8 cellular contexts compared by ENCODE assay signal in the genomic region with DNA sequence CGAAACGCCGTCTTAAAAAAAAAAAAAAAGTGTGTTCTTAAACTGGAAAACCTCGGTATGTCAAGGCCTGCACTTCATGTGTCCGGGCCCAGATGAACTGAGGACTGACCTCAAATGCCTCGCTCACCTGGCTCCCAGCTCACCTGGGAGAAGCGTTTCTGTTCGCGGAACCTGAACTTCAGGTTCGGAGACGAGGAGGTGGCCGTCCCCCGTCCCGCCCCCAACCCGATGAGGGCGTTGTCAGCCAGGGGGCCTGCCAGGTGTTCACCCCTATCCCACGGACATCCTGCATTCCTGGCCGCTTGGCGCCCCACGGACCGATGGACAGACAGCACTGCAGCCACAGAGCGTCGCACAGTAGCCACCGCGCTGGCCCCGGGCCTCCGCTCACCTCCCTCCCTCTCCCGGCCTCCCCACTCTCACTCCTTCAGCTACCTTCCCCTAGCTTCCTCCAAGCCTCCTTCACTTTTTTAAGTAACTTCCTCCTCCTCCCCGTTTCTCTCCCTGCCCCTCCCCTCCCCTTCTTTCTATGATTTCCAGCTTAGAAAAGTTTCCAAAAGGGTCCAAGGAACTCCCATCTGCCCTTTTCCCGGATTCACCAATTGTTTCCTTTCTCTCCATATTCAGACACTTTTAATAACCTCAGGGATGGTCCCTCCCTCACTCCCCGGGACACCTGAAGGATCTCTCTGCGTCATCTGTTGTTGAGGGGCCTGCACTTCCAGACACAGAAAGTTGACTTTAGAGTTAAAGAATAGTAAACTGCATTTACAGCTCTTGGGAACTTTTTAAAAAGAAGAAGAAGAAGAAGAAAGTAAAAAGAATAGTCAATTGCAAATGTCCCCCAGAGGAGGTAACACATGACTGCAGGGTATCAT. TPM values are rescaled to one million over a fixed set of nuclear protein-coding genes. Genes with fewer than 3 reads are reported as not detected.
DNase-seq lines count a peak whose midpoint lies in the region; ATAC-seq and TF ChIP-seq lines count a peak whose summit lies in the region.

No MANE protein-coding gene starts in this region.

- ATAC-seq in GM21390 (IDR thresholded peaks at IDR 0.05; ENCODE audit: unreplicated experiment) (peak; percentile 3), SK-N-SH treated with all-trans-retinoic acid at 6 μM for 48 hours (no peak)

- H3K27ac ChIP-seq in endodermal cell (ENCODE audit: low read depth, low read length): no peak overlapping the region
- H3K27ac ChIP-seq in neuronal stem cell (replicated peaks; ENCODE audit: low read length): no peak overlapping the region

- H3K4me1 ChIP-seq in endodermal cell (ENCODE audit: control insufficient read depth, insufficient read depth, low read length): no peaks in the 10 kb centered on the region
- peaks cover 4 to 6% of the 10 kb centered on the region in 2 donors for H3K4me1 ChIP-seq in neuronal stem cell (ENCODE audit: control insufficient read depth in 2 of 2, insufficient read depth in 1 of 2, low read depth in 1 of 2, low read length in 2 of 2)

- peaks cover 6% of the 10 kb centered on the region for H3K27me3 Mint-ChIP-seq in endodermal cell (ENCODE audit: insufficient read depth)

- H4K8ac ChIP-seq in neuronal stem cell (ENCODE audit: low read depth, low read length): peak overlapping the region; percentile 100

- no peak overlapping the region for H2BK5ac ChIP-seq in neuronal stem cell (ENCODE audit: low read length)

- H3K36me3 Mint-ChIP-seq in endodermal cell (ENCODE audit: low read depth): no peaks in the 10 kb centered on the region

- no peak overlapping the region for H2BK120ac ChIP-seq in neuronal stem cell (ENCODE audit: low read depth, low read length)

- no peak for TF ChIP-seq CTCF in endodermal cell (conservative IDR thresholded peaks at IDR 0.05)

- H2AFZ ChIP-seq in neuronal stem cell (ENCODE audit: low read length): peak overlapping the region; percentile 65

- no peaks in the 10 kb centered on the region for H3K9me3 ChIP-seq in endodermal cell (ENCODE audit: control insufficient read depth, low read length)
- H3K9me3 ChIP-seq in neuronal stem cell (replicated peaks in 1 of 2; ENCODE audit: control insufficient read depth in 2 of 2, insufficient read depth in 1 of 2, low read depth in 1 of 2, low read length in 2 of 2): no peaks in the 10 kb centered on the region

- no peak overlapping the region for H2BK15ac ChIP-seq in neuronal stem cell (ENCODE audit: low read length)

- H3K4ac ChIP-seq in neuronal stem cell (ENCODE audit: low read length): no peak overlapping the region

- H2AK5ac ChIP-seq in neuronal stem cell (ENCODE audit: low read depth, low read length): no peak overlapping the region

- H3K4me2 ChIP-seq in neuronal stem cell (ENCODE audit: insufficient read depth, low read length, poor library complexity, severe bottlenecking): peak overlapping the region; percentile 30

- no peak overlapping the region for H4K91ac ChIP-seq in neuronal stem cell (ENCODE audit: low read depth, low read length, poor library complexity)

- peak overlapping the region; percentile 75 for H3K18ac ChIP-seq in neuronal stem cell (ENCODE audit: low read length)

- H3K36me3 ChIP-seq in endodermal cell (ENCODE audit: control insufficient read depth, insufficient read depth, low read length) (no peaks in the 10 kb centered on the region), neuronal stem cell (replicated peaks in 1 of 2; ENCODE audit: control insufficient read depth in 2 of 2, insufficient read depth in 2 of 2, low read length in 2 of 2) (no peaks in the 10 kb centered on the region)

- H3K27me3 ChIP-seq in endodermal cell (ENCODE audit: control insufficient read depth, insufficient read depth, low read length, poor library complexity, severe bottlenecking): no peaks in the 10 kb centered on the region
- H3K27me3 ChIP-seq in neuronal stem cell (ENCODE audit: control insufficient read depth in 3 of 3, insufficient read depth in 3 of 3, low read depth in 1 of 3, low read length in 3 of 3): peaks cover 0 to 3% (median 0%) of the 10 kb centered on the region in 3 experiments

- H3K9ac ChIP-seq in endodermal cell (ENCODE audit: extremely low read depth, low read length, poor library complexity, severe bottlenecking) (no peak overlapping the region), neuronal stem cell (ENCODE audit: low read depth, low read length, poor library complexity) (peak overlapping the region; percentile 73)

- no peak overlapping the region for H3K4me3 ChIP-seq in endodermal cell (ENCODE audit: low read length)
- H3K4me3 ChIP-seq in neuronal stem cell (ENCODE audit: low read length in 2 of 2): peak overlapping the region in 1 of 2 donors; percentile 18

- no peaks in the 10 kb centered on the region for H3K9me3 Mint-ChIP-seq in endodermal cell

- peak overlapping the region; percentile 28 for H3K14ac ChIP-seq in neuronal stem cell (ENCODE audit: low read length)

- H3K27ac Mint-ChIP-seq in endodermal cell: no peak overlapping the region

- peak; percentile 41 to 46 for DNase-seq in NOMO-1 (lab: John Stamatoyannopoulos, UW; ENCODE audit: unreplicated experiment in 2 of 2)
- DNase-seq in endodermal cell: peak; percentile 71
- DNase-seq in neuronal stem cell (ENCODE audit: low spot score): no peak
- no peak for DNase-seq in globus pallidus (ENCODE audit: low spot score)
- no peak for DNase-seq in SW 1271 (lab: John Stamatoyannopoulos, UW)
- DNase-seq in NCI-H2107 (lab: John Stamatoyannopoulos, UW): no peak

- H2BK12ac ChIP-seq in neuronal stem cell (ENCODE audit: low read length): peak overlapping the region; percentile 94

- 91 to 92% methylated on average over 10 to 32 of the region's 32 CpGs for WGBS in endodermal cell (ENCODE audit: insufficient coverage in 1 of 2, insufficient read length in 1 of 2), 2 experiments
- no CpG with 5 or more reads among the region's 32 CpGs for WGBS in neuronal stem cell (ENCODE audit: extremely low coverage in 2 of 2, insufficient read length in 2 of 2, insufficient replicate concordance in 1 of 2), 2 donors

- no peaks in the 10 kb centered on the region for H3K79me1 ChIP-seq in neuronal stem cell (ENCODE audit: low read depth, low read length)

- H3K23ac ChIP-seq in neuronal stem cell (ENCODE audit: low read depth, low read length, poor library complexity): peak overlapping the region; percentile 94

- H3K4me3 Mint-ChIP-seq in endodermal cell: peak overlapping the region; percentile 63

- peaks cover 6% of the 10 kb centered on the region for H3K4me1 Mint-ChIP-seq in endodermal cell

TF ChIP-seq in SK-N-SH treated with all-trans-retinoic acid at 6 μM for 48 hours, 23 proteins besides CTCF, POLR2A, EP300 and RAD21 (continues in another document):
- TF ChIP-seq ZNF8 (CRISPR knock-in tag; IDR thresholded peaks at IDR 0.05) (no peak), OSR1 (CRISPR knock-in tag; IDR thresholded peaks at IDR 0.05) (no peak), ZFP30 (CRISPR knock-in tag; IDR thresholded peaks at IDR 0.05) (no peak), ZC3H10 (CRISPR knock-in tag; IDR thresholded peaks at IDR 0.05) (no peak), ARNTL (CRISPR knock-in tag; IDR thresholded peaks at IDR 0.05; ENCODE audit: borderline replicate concordance, low read depth) (no peak)
- TF ChIP-seq, protein P1, sequence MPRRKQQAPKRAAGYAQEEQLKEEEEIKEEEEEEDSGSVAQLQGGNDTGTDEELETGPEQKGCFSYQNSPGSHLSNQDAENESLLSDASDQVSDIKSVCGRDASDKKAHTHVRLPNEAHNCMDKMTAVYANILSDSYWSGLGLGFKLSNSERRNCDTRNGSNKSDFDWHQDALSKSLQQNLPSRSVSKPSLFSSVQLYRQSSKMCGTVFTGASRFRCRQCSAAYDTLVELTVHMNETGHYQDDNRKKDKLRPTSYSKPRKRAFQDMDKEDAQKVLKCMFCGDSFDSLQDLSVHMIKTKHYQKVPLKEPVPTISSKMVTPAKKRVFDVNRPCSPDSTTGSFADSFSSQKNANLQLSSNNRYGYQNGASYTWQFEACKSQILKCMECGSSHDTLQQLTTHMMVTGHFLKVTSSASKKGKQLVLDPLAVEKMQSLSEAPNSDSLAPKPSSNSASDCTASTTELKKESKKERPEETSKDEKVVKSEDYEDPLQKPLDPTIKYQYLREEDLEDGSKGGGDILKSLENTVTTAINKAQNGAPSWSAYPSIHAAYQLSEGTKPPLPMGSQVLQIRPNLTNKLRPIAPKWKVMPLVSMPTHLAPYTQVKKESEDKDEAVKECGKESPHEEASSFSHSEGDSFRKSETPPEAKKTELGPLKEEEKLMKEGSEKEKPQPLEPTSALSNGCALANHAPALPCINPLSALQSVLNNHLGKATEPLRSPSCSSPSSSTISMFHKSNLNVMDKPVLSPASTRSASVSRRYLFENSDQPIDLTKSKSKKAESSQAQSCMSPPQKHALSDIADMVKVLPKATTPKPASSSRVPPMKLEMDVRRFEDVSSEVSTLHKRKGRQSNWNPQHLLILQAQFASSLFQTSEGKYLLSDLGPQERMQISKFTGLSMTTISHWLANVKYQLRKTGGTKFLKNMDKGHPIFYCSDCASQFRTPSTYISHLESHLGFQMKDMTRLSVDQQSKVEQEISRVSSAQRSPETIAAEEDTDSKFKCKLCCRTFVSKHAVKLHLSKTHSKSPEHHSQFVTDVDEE (CRISPR knock-in tag; IDR thresholded peaks at IDR 0.05): no peak
- TF ChIP-seq, protein P2, sequence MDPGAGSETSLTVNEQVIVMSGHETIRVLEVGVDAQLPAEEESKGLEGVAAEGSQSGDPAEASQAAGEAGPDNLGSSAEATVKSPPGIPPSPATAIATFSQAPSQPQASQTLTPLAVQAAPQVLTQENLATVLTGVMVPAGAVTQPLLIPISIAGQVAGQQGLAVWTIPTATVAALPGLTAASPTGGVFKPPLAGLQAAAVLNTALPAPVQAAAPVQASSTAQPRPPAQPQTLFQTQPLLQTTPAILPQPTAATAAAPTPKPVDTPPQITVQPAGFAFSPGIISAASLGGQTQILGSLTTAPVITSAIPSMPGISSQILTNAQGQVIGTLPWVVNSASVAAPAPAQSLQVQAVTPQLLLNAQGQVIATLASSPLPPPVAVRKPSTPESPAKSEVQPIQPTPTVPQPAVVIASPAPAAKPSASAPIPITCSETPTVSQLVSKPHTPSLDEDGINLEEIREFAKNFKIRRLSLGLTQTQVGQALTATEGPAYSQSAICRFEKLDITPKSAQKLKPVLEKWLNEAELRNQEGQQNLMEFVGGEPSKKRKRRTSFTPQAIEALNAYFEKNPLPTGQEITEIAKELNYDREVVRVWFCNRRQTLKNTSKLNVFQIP (CRISPR knock-in tag; IDR thresholded peaks at IDR 0.05; ENCODE audit: borderline replicate concordance, low read depth): no peak

RNA-seq across cellular contexts. Expression of a gene that starts 22.7 kb away (rescaled TPM):
- 100 to 1,000 TPM; 168 to 172 TPM for total RNA-seq in endodermal cell
- 115 TPM for polyA plus RNA-seq in endodermal cell (2013, experiment 1 of 2)
- 102 TPM for polyA plus RNA-seq in endodermal cell (2013, experiment 2 of 2)
- 102 TPM for polyA plus RNA-seq in neuronal stem cell (2013, experiment 1 of 2)
- 98.5 TPM for polyA plus RNA-seq in neuronal stem cell (2013, experiment 2 of 2)

RNA-seq across cellular contexts. Expression of a gene that starts 54.7 kb away (rescaled TPM):
- 1 to 10 TPM; 5.9 to 6.7 TPM for total RNA-seq in endodermal cell
- 11.0 TPM for polyA plus RNA-seq in endodermal cell (2013, experiment 1 of 2)
- 11.9 TPM for polyA plus RNA-seq in endodermal cell (2013, experiment 2 of 2)
- polyA plus RNA-seq in neuronal stem cell (2013, experiment 1 of 2): 16.4 TPM
- 16.7 TPM for polyA plus RNA-seq in neuronal stem cell (2013, experiment 2 of 2)

Comparison
In these comparisons a context has a peak if more than half of its experiments do, and no peak if none do; other contexts are left out.
1. DNase-seq: peak in NOMO-1 (2 of 2) and endodermal cell (single experiment); none in neuronal stem cell (single experiment), globus pallidus (single experiment), SW 1271 (0 of 2) and NCI-H2107 (single experiment).